ENCODE assay signal across 40 cellular contexts in genomic region chr5:37153661-37154060, GRCh38.
"Had no signal": no experiment of that assay in that cellular context is flagged by ENCODE, and none has a peak within 500 bp of the region (broad histone marks: within the 10 kb centered on the region; RNA-seq: fewer than 3 reads in every experiment).

No MANE protein-coding gene starts in this region.

- H3K4me1 Mint-ChIP-seq: activated naive CD4-positive, alpha-beta T cell treated with anti-CD3 and anti-CD28 coated beads, Interleukin-2, amount 10 ng/mL, durations not matched to agents 7 days and 5 days; activated naive CD4-positive, alpha-beta T cell treated with anti-CD3 and anti-CD28 coated beads, Interleukin-2, amount 50 U/mL, for 24 hours; activated naive CD8-positive, alpha-beta T cell treated with anti-CD3 and anti-CD28 coated beads for 36 hours; activated naive CD8-positive, alpha-beta T cell treated with anti-CD3 and anti-CD28 coated beads, Interleukin-2, amount 50 U/mL, for 24 hours; activated T-helper 17 cell treated with anti-CD3 and anti-CD28 coated beads, Interleukin-2, amount 50 U/mL, for 72 hours; brain; central memory CD8-positive, alpha-beta T cell had no signal

- H3K27ac ChIP-seq: adrenal gland, ascending aorta, body of pancreas, brain microvascular endothelial cell, breast epithelium, cardiac muscle cell had no signal

- ATAC-seq: activated naive CD4-positive, alpha-beta T cell treated with anti-CD3 and anti-CD28 coated beads, Interleukin-2, amount 50 U/mL, for 72 hours; activated naive CD8-positive, alpha-beta T cell treated with anti-CD3 and anti-CD28 coated beads, Interleukin-2, amount 50 U/mL, for 24 hours; activated T-cell treated with anti-CD3 and anti-CD28 coated beads, Interleukin-2, amount 50 U/mL, for 4 hours; activated T-cell treated with anti-CD3 and anti-CD28 coated beads, Interleukin-2, amount 50 U/mL, for 72 hours; activated T-helper 17 cell treated with anti-CD3 and anti-CD28 coated beads, Interleukin-2, amount 50 U/mL, for 72 hours; body of pancreas had no signal

- H3K9me3 Mint-ChIP-seq: activated naive CD4-positive, alpha-beta T cell treated with anti-CD3 and anti-CD28 coated beads for 36 hours; activated naive CD4-positive, alpha-beta T cell treated with anti-CD3 and anti-CD28 coated beads, Interleukin-2, amount 10 ng/mL, durations not matched to agents 7 days and 5 days; activated naive CD4-positive, alpha-beta T cell treated with anti-CD3 and anti-CD28 coated beads, Interleukin-2, amount 50 U/mL, for 24 hours; activated naive CD4-positive, alpha-beta T cell treated with anti-CD3 and anti-CD28 coated beads, Interleukin-2, amount 50 U/mL, for 72 hours; activated naive CD8-positive, alpha-beta T cell treated with anti-CD3 and anti-CD28 coated beads for 36 hours; activated naive CD8-positive, alpha-beta T cell treated with anti-CD3 and anti-CD28 coated beads, Interleukin-2, amount 10 ng/mL, durations not matched to agents 7 days and 5 days; activated naive CD8-positive, alpha-beta T cell treated with anti-CD3 and anti-CD28 coated beads, Interleukin-2, amount 50 U/mL, for 24 hours; activated T-cell treated with anti-CD3 and anti-CD28 coated beads, Interleukin-2, amount 50 U/mL, for 24 hours; activated T-cell treated with anti-CD3 and anti-CD28 coated beads, Interleukin-2, amount 50 U/mL, for 4 hours; activated T-cell treated with anti-CD3 and anti-CD28 coated beads, Interleukin-2, amount 50 U/mL, for 72 hours; activated T-helper 1 cell treated with anti-CD3 and anti-CD28 coated beads, Interleukin-12 subunit alpha, Interleukin-12 subunit beta, Interleukin-2, Interleukin-4 antibody, amounts not matched to agents 30 ng/mL and 10 ng/mL and 1 ng/mL, durations not matched to agents 14 hours and 24 hours and 36 hours; activated T-helper 17 cell treated with anti-CD3 and anti-CD28 coated beads, Interleukin-2, amount 50 U/mL, for 72 hours; activated T-helper 2 cell treated with anti-CD3 and anti-CD28 coated beads, Interferon-gamma antibody, Interleukin-2, Interleukin-4, amounts not matched to agents 10 μg/mL and 5 μg/mL and 100 μg/mL, durations not matched to agents 14 hours and 24 hours and 36 hours; brain; central memory CD8-positive, alpha-beta T cell had no signal

- H3K4me1 ChIP-seq: adrenal gland, ascending aorta, body of pancreas, breast epithelium had no signal

- H3K36me3 Mint-ChIP-seq: activated naive CD4-positive, alpha-beta T cell treated with anti-CD3 and anti-CD28 coated beads, Interleukin-2, amount 50 U/mL, for 72 hours had no signal

- H3K27me3 ChIP-seq: adrenal gland, ascending aorta, body of pancreas, brain microvascular endothelial cell, breast epithelium, cardiac muscle cell had no signal

- H3K4me3 Mint-ChIP-seq: activated naive CD4-positive, alpha-beta T cell treated with anti-CD3 and anti-CD28 coated beads for 36 hours; activated naive CD4-positive, alpha-beta T cell treated with anti-CD3 and anti-CD28 coated beads, Interleukin-2, amount 10 ng/mL, durations not matched to agents 7 days and 5 days; activated naive CD4-positive, alpha-beta T cell treated with anti-CD3 and anti-CD28 coated beads, Interleukin-2, amount 50 U/mL, for 24 hours; activated naive CD8-positive, alpha-beta T cell; activated naive CD8-positive, alpha-beta T cell treated with anti-CD3 and anti-CD28 coated beads for 36 hours; activated naive CD8-positive, alpha-beta T cell treated with anti-CD3 and anti-CD28 coated beads, Interleukin-2, amount 10 ng/mL, durations not matched to agents 7 days and 5 days; activated naive CD8-positive, alpha-beta T cell treated with anti-CD3 and anti-CD28 coated beads, Interleukin-2, amount 50 U/mL, for 24 hours; activated T-cell treated with anti-CD3 and anti-CD28 coated beads, Interleukin-2, amount 50 U/mL, for 24 hours; activated T-cell treated with anti-CD3 and anti-CD28 coated beads, Interleukin-2, amount 50 U/mL, for 4 hours; activated T-cell treated with anti-CD3 and anti-CD28 coated beads, Interleukin-2, amount 50 U/mL, for 72 hours; activated T-helper 1 cell treated with anti-CD3 and anti-CD28 coated beads, Interleukin-12 subunit alpha, Interleukin-12 subunit beta, Interleukin-2, Interleukin-4 antibody, amounts not matched to agents 30 ng/mL and 10 ng/mL and 1 ng/mL, durations not matched to agents 14 hours and 24 hours and 36 hours; activated T-helper 17 cell treated with anti-CD3 and anti-CD28 coated beads, Interleukin-2, amount 50 U/mL, for 72 hours; brain; central memory CD8-positive, alpha-beta T cell had no signal

- H3K27me3 Mint-ChIP-seq: activated naive CD4-positive, alpha-beta T cell treated with anti-CD3 and anti-CD28 coated beads, Interleukin-2, amount 10 ng/mL, durations not matched to agents 7 days and 5 days; activated naive CD4-positive, alpha-beta T cell treated with anti-CD3 and anti-CD28 coated beads, Interleukin-2, amount 50 U/mL, for 24 hours; activated naive CD8-positive, alpha-beta T cell; activated naive CD8-positive, alpha-beta T cell treated with anti-CD3 and anti-CD28 coated beads for 36 hours; activated naive CD8-positive, alpha-beta T cell treated with anti-CD3 and anti-CD28 coated beads, Interleukin-2, amount 10 ng/mL, durations not matched to agents 7 days and 5 days; activated naive CD8-positive, alpha-beta T cell treated with anti-CD3 and anti-CD28 coated beads, Interleukin-2, amount 50 U/mL, for 24 hours; activated T-cell treated with anti-CD3 and anti-CD28 coated beads, Interleukin-2, amount 50 U/mL, for 24 hours; activated T-helper 17 cell treated with anti-CD3 and anti-CD28 coated beads, Interleukin-2, amount 50 U/mL, for 72 hours; brain; central memory CD8-positive, alpha-beta T cell had no signal

- FAIRE-seq: astrocyte, bronchial epithelial cell had no signal

- DNase-seq: activated effector memory CD4-positive, alpha-beta T cell treated with anti-CD3 and anti-CD28 coated beads, Interleukin-2, amount 50 U/mL, for 16 hours; activated effector memory CD4-positive, alpha-beta T cell treated with Interleukin-2 at 50 U/mL for 16 hours; activated gamma-delta T cell; activated gamma-delta T cell treated with Interleukin-2 at 50 U/mL for 16 hours; activated naive CD4-positive, alpha-beta T cell; activated naive CD4-positive, alpha-beta T cell treated with anti-CD3 and anti-CD28 coated beads for 36 hours; activated naive CD4-positive, alpha-beta T cell treated with anti-CD3 and anti-CD28 coated beads, Interleukin-2, amount 10 ng/mL, durations not matched to agents 7 days and 5 days; activated naive CD4-positive, alpha-beta T cell treated with anti-CD3 and anti-CD28 coated beads, Interleukin-2, amount 50 U/mL, for 16 hours; activated naive CD4-positive, alpha-beta T cell treated with Interleukin-2 at 50 U/mL for 16 hours; activated naive CD8-positive, alpha-beta T cell treated with anti-CD3 and anti-CD28 coated beads for 36 hours; activated naive CD8-positive, alpha-beta T cell treated with anti-CD3 and anti-CD28 coated beads, Interleukin-2, amount 10 ng/mL, durations not matched to agents 7 days and 5 days; activated naive CD8-positive, alpha-beta T cell treated with anti-CD3 and anti-CD28 coated beads, Interleukin-2, amount 50 U/mL, for 24 hours; activated T-cell treated with anti-CD3 and anti-CD28 coated beads for 4 hours; activated T-cell treated with anti-CD3 and anti-CD28 coated beads, Interleukin-2, amount 50 U/mL, for 1 hour; activated T-cell treated with anti-CD3 and anti-CD28 coated beads, Interleukin-2, amount 50 U/mL, for 24 hours; activated T-cell treated with anti-CD3 and anti-CD28 coated beads, Interleukin-2, amount 50 U/mL, for 4 hours; activated T-cell treated with anti-CD3 and anti-CD28 coated beads, Interleukin-2, amount 50 U/mL, for 48 hours; activated T-cell treated with anti-CD3 and anti-CD28 coated beads, Interleukin-2, amount 50 U/mL, for 72 hours; adrenal gland; amniotic stem cell; amygdala; anterior cingulate cortex; aorta; body of pancreas; brain microvascular endothelial cell; central memory CD4-positive, alpha-beta T cell; cerebellar nuclear complex had no signal

- H3K9me3 ChIP-seq: adrenal gland, ascending aorta, body of pancreas, breast epithelium had no signal

- H3K27ac Mint-ChIP-seq: activated naive CD4-positive, alpha-beta T cell treated with anti-CD3 and anti-CD28 coated beads for 36 hours; activated naive CD4-positive, alpha-beta T cell treated with anti-CD3 and anti-CD28 coated beads, Interleukin-2, amount 10 ng/mL, durations not matched to agents 7 days and 5 days; activated naive CD4-positive, alpha-beta T cell treated with anti-CD3 and anti-CD28 coated beads, Interleukin-2, amount 50 U/mL, for 24 hours; activated naive CD4-positive, alpha-beta T cell treated with anti-CD3 and anti-CD28 coated beads, Interleukin-2, amount 50 U/mL, for 72 hours; activated naive CD8-positive, alpha-beta T cell; activated naive CD8-positive, alpha-beta T cell treated with anti-CD3 and anti-CD28 coated beads for 36 hours; activated naive CD8-positive, alpha-beta T cell treated with anti-CD3 and anti-CD28 coated beads, Interleukin-2, amount 10 ng/mL, durations not matched to agents 7 days and 5 days; activated naive CD8-positive, alpha-beta T cell treated with anti-CD3 and anti-CD28 coated beads, Interleukin-2, amount 50 U/mL, for 24 hours; activated T-cell treated with anti-CD3 and anti-CD28 coated beads, Interleukin-2, amount 50 U/mL, for 24 hours; activated T-cell treated with anti-CD3 and anti-CD28 coated beads, Interleukin-2, amount 50 U/mL, for 72 hours; activated T-helper 1 cell treated with anti-CD3 and anti-CD28 coated beads, Interleukin-12 subunit alpha, Interleukin-12 subunit beta, Interleukin-2, Interleukin-4 antibody, amounts not matched to agents 30 ng/mL and 10 ng/mL and 1 ng/mL, durations not matched to agents 14 hours and 24 hours and 36 hours; activated T-helper 17 cell treated with anti-CD3 and anti-CD28 coated beads, Interleukin-2, amount 50 U/mL, for 72 hours; activated T-helper 2 cell treated with anti-CD3 and anti-CD28 coated beads, Interferon-gamma antibody, Interleukin-2, Interleukin-4, amounts not matched to agents 10 μg/mL and 5 μg/mL and 100 μg/mL, durations not matched to agents 14 hours and 24 hours and 36 hours; brain had no signal

- H3K4me3 ChIP-seq: adrenal gland, ascending aorta, body of pancreas, breast epithelium, cardiac muscle cell had no signal
